In the genomic region with DNA sequence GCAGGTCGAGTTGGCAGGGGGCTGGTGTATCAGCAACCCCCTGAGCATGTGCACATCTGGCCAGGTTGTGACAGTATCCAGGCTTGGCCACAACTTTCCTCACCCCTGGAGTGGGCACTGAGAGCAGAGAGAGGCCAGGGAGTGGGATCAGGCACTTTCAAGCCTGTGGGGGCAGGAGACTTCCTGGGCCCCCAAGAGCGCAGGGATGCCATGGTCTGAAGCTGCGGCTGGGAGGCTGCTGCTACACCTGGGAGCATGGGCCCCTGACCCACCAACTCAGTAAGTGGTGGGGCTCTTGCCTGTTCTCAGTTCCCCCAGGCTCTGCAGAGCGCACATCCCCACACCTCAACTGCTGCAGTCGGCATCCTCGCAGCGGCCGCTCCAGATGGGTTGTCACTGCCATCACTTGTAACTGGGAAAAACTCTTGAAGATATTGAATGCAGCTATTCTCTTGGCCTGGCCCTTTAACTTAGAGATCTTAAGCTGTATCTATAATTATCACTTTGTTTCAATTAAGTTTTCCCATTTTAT, we compare ENCODE assay signal across 16 cellular contexts.
DNase-seq lines count a peak whose midpoint lies in the region; ATAC-seq, FAIRE-seq and TF ChIP-seq lines count a peak whose summit lies in the region.
"Had no signal": no experiment of that assay in that cellular context is flagged by ENCODE, and none has a peak within 500 bp of the region (broad histone marks: within the 10 kb centered on the region; RNA-seq: fewer than 3 reads in every experiment).

No MANE protein-coding gene starts in this region.

- intact Hi-C loops in Right ventricle myocardium superior (cut with DNase I) (no loop called here), left ventricle myocardium superior (cut with micrococcal nuclease) (no loop called here), kidney (cut with DNase I) (no loop called here), upper lobe of right lung (cut with DNase I) (no loop called here)

- H2AFZ ChIP-seq in smooth muscle cell (ENCODE audit: low read depth) = no peak overlapping the region

- H3K9me3 ChIP-seq in kidney (ENCODE audit: control insufficient read depth in 1 of 2, low read length in 2 of 2) (no peaks in the 10 kb centered on the region), upper lobe of right lung (no peaks in the 10 kb centered on the region), smooth muscle cell (replicated peaks; ENCODE audit: low read depth) (no peaks in the 10 kb centered on the region)
- H3K9me3 ChIP-seq: HAP-1 had no signal

- H4K20me1 ChIP-seq in smooth muscle cell (ENCODE audit: low read depth) = no peaks in the 10 kb centered on the region
- H4K20me1 ChIP-seq: BLaER1 had no signal

- H3K4me2 ChIP-seq in smooth muscle cell = no peak overlapping the region
- H3K4me2 ChIP-seq: BLaER1 had no signal

- H3K27me3 ChIP-seq in upper lobe of right lung (no peaks in the 10 kb centered on the region), smooth muscle cell (ENCODE audit: low read depth) (no peaks in the 10 kb centered on the region)
- H3K27me3 ChIP-seq: BLaER1 had no signal

- ATAC-seq in Right ventricle myocardium superior (ENCODE audit: poor library complexity) (no peak), left ventricle myocardium superior (no peak), upper lobe of right lung (peak; percentile 34), HG02840 (IDR thresholded peaks at IDR 0.05; ENCODE audit: low FRiP score, unreplicated experiment) (no peak)

- H3K79me2 ChIP-seq in smooth muscle cell (ENCODE audit: low read depth) = no peaks in the 10 kb centered on the region

- no peak for TF ChIP-seq CTCF in kidney (IDR thresholded peaks at IDR 0.05; ENCODE audit: borderline replicate concordance, extremely low read depth, insufficient read depth)
- no peak for TF ChIP-seq CTCF in upper lobe of right lung (IDR thresholded peaks at IDR 0.05)
- no peak for TF ChIP-seq CTCF in smooth muscle cell (IDR thresholded peaks at IDR 0.05; ENCODE audit: borderline replicate concordance, insufficient read depth, poor library complexity, severe bottlenecking)

- DNase-seq in Right ventricle myocardium superior (peak; percentile 26), left ventricle myocardium superior (no peak), UCSD-AML1 (lab: John Stamatoyannopoulos, UW; ENCODE audit: unreplicated experiment) (peak; percentile 5), kidney (peak; percentile 37), upper lobe of right lung (no peak), Kasumi-1 (lab: John Stamatoyannopoulos, UW) (no peak), smooth muscle cell (lab: John Stamatoyannopoulos, UW; ENCODE audit: unreplicated experiment) (no peak)
- DNase-seq: 8988T; Calu3; CD4-positive, alpha-beta memory T cell; DMS79 treated with DMSO at 0.1 percent for 48 hours had no signal

- H3K27ac ChIP-seq in kidney (ENCODE audit: low read depth in 2 of 2, low read length in 2 of 2) (no peak overlapping the region), upper lobe of right lung (no peak overlapping the region), smooth muscle cell (ENCODE audit: low read depth) (no peak overlapping the region)
- H3K27ac ChIP-seq: BLaER1, HL-60 had no signal

- no peaks in the 10 kb centered on the region for H3F3A ChIP-seq in smooth muscle cell (ENCODE audit: low read depth)

- WGBS in smooth muscle cell (ENCODE audit: low lambda C conversion rate) = 93% methylated on average over 8 of the region's 8 CpGs

- no peaks in the 10 kb centered on the region for H3K4me1 ChIP-seq in kidney (ENCODE audit: control insufficient read depth in 1 of 2, insufficient read depth in 1 of 2, low read depth in 1 of 2, low read length in 2 of 2)
- no peaks in the 10 kb centered on the region for H3K4me1 ChIP-seq in upper lobe of right lung
- no peaks in the 10 kb centered on the region for H3K4me1 ChIP-seq in smooth muscle cell (ENCODE audit: low read depth)
- H3K4me1 ChIP-seq: BLaER1 had no signal

- no peak for FAIRE-seq in kidney (lab: Jason Lieb, UNC)
- FAIRE-seq: GM12878 had no signal

- H3K9ac ChIP-seq in kidney (ENCODE audit: low read length in 2 of 2) = no peak overlapping the region
- H3K9ac ChIP-seq in smooth muscle cell (ENCODE audit: low read depth) = no peak overlapping the region
- H3K9ac ChIP-seq: BLaER1 had no signal

- H3K4me3 ChIP-seq in kidney (ENCODE audit: low read length in 2 of 2) = no peak overlapping the region
- no peak overlapping the region for H3K4me3 ChIP-seq in upper lobe of right lung
- H3K4me3 ChIP-seq in smooth muscle cell = no peak overlapping the region
- H3K4me3 ChIP-seq: BLaER1, GM12878, HAP-1 had no signal

- no peaks in the 10 kb centered on the region for H3K36me3 ChIP-seq in kidney (ENCODE audit: control insufficient read depth in 1 of 2, insufficient read depth in 2 of 2, low read length in 2 of 2)
- no peaks in the 10 kb centered on the region for H3K36me3 ChIP-seq in upper lobe of right lung
- H3K36me3 ChIP-seq in smooth muscle cell (ENCODE audit: low read depth) = no peaks in the 10 kb centered on the region
- H3K36me3 ChIP-seq: BLaER1, HAP-1 had no signal

Comparison
In these comparisons a context has a peak if more than half of its experiments do, and no peak if none do; other contexts are left out.
1. DNase-seq: peak in Right ventricle myocardium superior (single experiment), UCSD-AML1 (single experiment) and kidney (single experiment); none in left ventricle myocardium superior (single experiment), upper lobe of right lung (single experiment), Kasumi-1 (0 of 2) and smooth muscle cell (single experiment).